In genomic region chr15:72415304-72415703, GRCh38 we compare ENCODE assay signal across 12 cellular contexts. TPM values are rescaled to one million over a fixed set of nuclear protein-coding genes. Genes with fewer than 3 reads are reported as not detected.
"Had no signal": no experiment of that assay in that cellular context is flagged by ENCODE, and none has a peak within 500 bp of the region (broad histone marks: within the 10 kb centered on the region; RNA-seq: fewer than 3 reads in every experiment).

No MANE protein-coding gene starts in this region.

- H3K9ac ChIP-seq: GM23248 had no signal

- H3K27ac Mint-ChIP-seq: GM23338, H9, HFFc6 had no signal

- FAIRE-seq: H1, H54 had no signal

- H3K36me3 ChIP-seq: HAP-1 had no signal

- H3K4me3 Mint-ChIP-seq: GM23338, H9, HFFc6 had no signal

- H3K4me2 ChIP-seq: GM23338 had no signal

- DNase-seq: GM23248, GOT3, H7, H9, HCEC 1CT, HFFc6 had no signal

- H3K4me3 ChIP-seq: GM23248, GM23338, HAP-1 had no signal

- ATAC-seq: GM23338, HCT116 had no signal

- H2AFZ ChIP-seq: GM23248, GM23338 had no signal

- H3K27ac ChIP-seq: GM23248 had no signal

- H3K4me1 ChIP-seq: HAP-1 had no signal

- H3K4me1 Mint-ChIP-seq: GM23338, H9 had no signal

RNA-seq across cellular contexts. Expression of gene TMEM202, which starts 17.2 kb away (rescaled TPM):
- total RNA-seq: GM23248, GM23338, H1, H4, H7, H9, HFFc6 had no signal
- polyA plus RNA-seq: GM23248, GM23338, H1 had no signal
